Comparison of ENCODE assay signal across 8 cellular contexts in genomic region chr2:8679567-8679826, GRCh38. TPM values are rescaled to one million over a fixed set of nuclear protein-coding genes. Genes with fewer than 3 reads are reported as not detected.
DNase-seq lines count a peak whose midpoint lies in the region; ATAC-seq, FAIRE-seq and TF ChIP-seq lines count a peak whose summit lies in the region.

No MANE protein-coding gene starts in this region.

- H3K36me3 Mint-ChIP-seq in endothelial cell (ENCODE audit: low read depth, unreplicated experiment), result peaks cover 8% of the 10 kb centered on the region

- DNase-seq in OCI-LY7 (ENCODE audit: low spot score), result no peak
- no peak for DNase-seq in endothelial cell (ENCODE audit: low spot score)
- no peak for DNase-seq in osteoblast (ENCODE audit: insufficient read length, low spot score, missing footprints)
- no peak for DNase-seq in NCI-H1105 (lab: John Stamatoyannopoulos, UW)
- no peak for DNase-seq in D721Med (ENCODE audit: insufficient read length, low spot score)
- no peak for DNase-seq in foreskin keratinocyte
- no peak for DNase-seq in stimulated activated naive CD4-positive, alpha-beta T cell treated with Interleukin-2 at 50 U/mL for 16 hours (lab: John Stamatoyannopoulos, UW)

- peaks cover 0 to 26% (median 15%) of the 10 kb centered on the region in 11 experiments; a peak in 18 of 22 replicates for H3K36me3 ChIP-seq in BLaER1 treated with 17β-estradiol and CSF1 and Interleukin-3, amounts not matched to agents 10 nM and 100 nM
- H3K36me3 ChIP-seq in OCI-LY7 (ENCODE audit: insufficient read depth, low read length), result peaks cover 25% of the 10 kb centered on the region
- peaks cover 3% of the 10 kb centered on the region for H3K36me3 ChIP-seq in osteoblast (ENCODE audit: insufficient read depth, low read length)

- POLR2A ChIA-PET in OCI-LY7 (lab: Charles Lee), result interaction anchor here (0.7 to 5.2 kb wide), 12 partner anchors 10 to 635 kb away, joined by 3 to 112 read pairs (median 15); no protein-coding TSS in a partner anchor

- peaks cover 35 to 42% (median 38%) of the 10 kb centered on the region in 10 experiments for H3K4me1 ChIP-seq in BLaER1 treated with 17β-estradiol and CSF1 and Interleukin-3, amounts not matched to agents 10 nM and 100 nM
- H3K4me1 ChIP-seq in OCI-LY7 (ENCODE audit: insufficient read depth, low read length, poor library complexity, severe bottlenecking) (peaks cover 33% of the 10 kb centered on the region), osteoblast (ENCODE audit: insufficient read depth, low read length) (peaks cover 39% of the 10 kb centered on the region), foreskin keratinocyte (peaks cover 3% of the 10 kb centered on the region)

- H3K4me3 Mint-ChIP-seq in endothelial cell (ENCODE audit: unreplicated experiment), result peak overlapping the region; percentile 72

- peak overlapping the region; percentile 57 to 96 (median 77); a peak in 21 of 22 replicates for H3K9ac ChIP-seq in BLaER1 treated with 17β-estradiol and CSF1 and Interleukin-3, amounts not matched to agents 10 nM and 100 nM

- BruUV-seq in OCI-LY7 (replicated peaks; lab: Mats Ljungman, UMichigan), result no TSS peak

- H3K27me3 Mint-ChIP-seq in endothelial cell (ENCODE audit: unreplicated experiment), result peaks cover 30% of the 10 kb centered on the region

- H3K27ac ChIP-seq in BLaER1 treated with 17β-estradiol and CSF1 and Interleukin-3, amounts not matched to agents 10 nM and 100 nM, result peak overlapping the region; percentile 58 to 97 (median 73); a peak in 21 of 22 replicates
- H3K27ac ChIP-seq in OCI-LY7 (ENCODE audit: low read depth, low read length, poor library complexity, severe bottlenecking), result peak overlapping the region; percentile 56
- peak overlapping the region; percentile 96 for H3K27ac ChIP-seq in osteoblast (ENCODE audit: low read depth, low read length)
- H3K27ac ChIP-seq in foreskin keratinocyte, result no peak overlapping the region

- H3K9me3 ChIP-seq in BLaER1 treated with 17β-estradiol and CSF1 and Interleukin-3, amounts not matched to agents 10 nM and 100 nM (replicated peaks in 1 of 11), result peaks cover 21 to 33% (median 25%) of the 10 kb centered on the region in 11 experiments
- peaks cover 11% of the 10 kb centered on the region for H3K9me3 ChIP-seq in OCI-LY7 (ENCODE audit: low read length)
- H3K9me3 ChIP-seq in osteoblast (ENCODE audit: low read depth, low read length), result peaks cover 6% of the 10 kb centered on the region

- TF ChIP-seq CTCF in OCI-LY7 (conservative IDR thresholded peaks at IDR 0.05; ENCODE audit: low read length), result no peak; the same call in 1 of the 2 replicates
- no peak for TF ChIP-seq CTCF in endothelial cell (IDR thresholded peaks at IDR 0.05; ENCODE audit: unreplicated experiment)
- no peak for TF ChIP-seq CTCF in osteoblast (IDR thresholded peaks at IDR 0.05; ENCODE audit: extremely low read depth, low read depth, low read length)
- TF ChIP-seq CTCF in D721Med (IDR thresholded peaks at IDR 0.05; ENCODE audit: insufficient read depth, missing control alignments), result no peak
- TF ChIP-seq CTCF in foreskin keratinocyte (conservative IDR thresholded peaks at IDR 0.05), result no peak

- H4K20me1 ChIP-seq in BLaER1 treated with 17β-estradiol and CSF1 and Interleukin-3, amounts not matched to agents 10 nM and 100 nM, result peaks cover 20 to 26% (median 23%) of the 10 kb centered on the region in 11 experiments; a peak in 21 of 22 replicates
- peaks cover 17% of the 10 kb centered on the region for H4K20me1 ChIP-seq in OCI-LY7 (ENCODE audit: insufficient read depth, low read length)
- H4K20me1 ChIP-seq in osteoblast (ENCODE audit: insufficient read depth, low read length), result peaks cover 18% of the 10 kb centered on the region

- peak overlapping the region; percentile 51 to 66 (median 62) for H3K4me3 ChIP-seq in BLaER1 treated with 17β-estradiol and CSF1 and Interleukin-3, amounts not matched to agents 10 nM and 100 nM
- H3K4me3 ChIP-seq in OCI-LY7 (ENCODE audit: low read depth, low read length, poor library complexity, severe bottlenecking) (peak overlapping the region; percentile 68), osteoblast (ENCODE audit: insufficient read depth, low read length) (peak overlapping the region; percentile 81)

- H3K9me2 ChIP-seq in OCI-LY7 (ENCODE audit: insufficient read depth, low read length), result no peaks in the 10 kb centered on the region

- peaks cover 3% of the 10 kb centered on the region for H3K9me3 Mint-ChIP-seq in endothelial cell (ENCODE audit: unreplicated experiment)

- H3K27ac Mint-ChIP-seq in endothelial cell (ENCODE audit: unreplicated experiment), result peak overlapping the region; percentile 92

- FAIRE-seq in D721Med (lab: Jason Lieb, UNC), result no peak

- peaks cover 33 to 95% (median 88%) of the 10 kb centered on the region in 11 experiments for H3K27me3 ChIP-seq in BLaER1 treated with 17β-estradiol and CSF1 and Interleukin-3, amounts not matched to agents 10 nM and 100 nM
- H3K27me3 ChIP-seq in osteoblast (ENCODE audit: insufficient read depth, low read length), result no peaks in the 10 kb centered on the region
- H3K27me3 ChIP-seq in foreskin keratinocyte, result peaks cover 63% of the 10 kb centered on the region

- H3K4me1 Mint-ChIP-seq in endothelial cell (ENCODE audit: unreplicated experiment), result peaks cover 34% of the 10 kb centered on the region

- peaks cover 26% of the 10 kb centered on the region for H3K79me2 ChIP-seq in OCI-LY7 (ENCODE audit: insufficient read depth, low read depth, low read length)
- peaks cover 19% of the 10 kb centered on the region for H3K79me2 ChIP-seq in osteoblast (ENCODE audit: insufficient read depth, low read length)

- no peak for ATAC-seq in foreskin keratinocyte

- H2AFZ ChIP-seq in OCI-LY7 (ENCODE audit: low read length), result peak overlapping the region; percentile 8; the same call in 1 of the 2 replicates
- H2AFZ ChIP-seq in osteoblast (ENCODE audit: low read length), result peak overlapping the region; percentile 68

- intact Hi-C loops in OCI-LY7 (cut with micrococcal nuclease; ENCODE audit: unreplicated experiment), result no loop called here

- CTCF ChIA-PET in OCI-LY7 (lab: Charles Lee; ENCODE audit: unreplicated experiment), result interaction anchor here (0.6 to 1.4 kb wide), 2 partner anchors 156 to 388 kb away, joined by 3 to 5 read pairs; no protein-coding TSS in a partner anchor

- H3K4me2 ChIP-seq in BLaER1 treated with 17β-estradiol and CSF1 and Interleukin-3, amounts not matched to agents 10 nM and 100 nM, result peak overlapping the region; percentile 75 to 95 (median 89)
- H3K4me2 ChIP-seq in OCI-LY7 (ENCODE audit: low read length), result peak overlapping the region; percentile 94
- peak overlapping the region; percentile 87 for H3K4me2 ChIP-seq in osteoblast (ENCODE audit: insufficient read depth, low read length)

RNA-seq across cellular contexts. Expression of gene ID2, which starts 2.4 kb away (rescaled TPM):
- 439 and 498 TPM in 2 replicates for total RNA-seq in OCI-LY7 (2014; rRNA removed; shearing (Covaris generic))
- total RNA-seq in OCI-LY7 (2022), result 69.8 and 79.3 TPM in 2 replicates
- total RNA-seq in endothelial cell (ENCODE audit: unreplicated experiment), result 9.4 TPM
- 139 and 168 TPM in 2 replicates for total RNA-seq in osteoblast
- 0.81 and 1.2 TPM in 2 replicates for total RNA-seq in foreskin keratinocyte
- 0.68 and 0.71 TPM in 2 replicates for polyA plus RNA-seq in foreskin keratinocyte
